In genomic region chr7:105005006-105005405, GRCh38 we compare ENCODE assay signal across 8 cellular contexts. TPM values are rescaled to one million over a fixed set of nuclear protein-coding genes. Genes with fewer than 3 reads are reported as not detected.
A peak's percentile ranks its signal among the peaks of the same experiment; 100 is the strongest.
DNase-seq lines count a peak whose midpoint lies in the region; ATAC-seq and TF ChIP-seq lines count a peak whose summit lies in the region.
"Not testable (repeated sequence)": the region's sequence is repeated elsewhere in the genome, so short reads cannot be mapped to it uniquely, and the experiment has no call there.

No MANE protein-coding gene starts in this region.

- not testable (repeated sequence) for H3K9me2 ChIP-seq in DOHH2 (replicated peaks; ENCODE audit: control insufficient read depth, low read length)

- ATAC-seq in activated T-cell treated with anti-CD3 and anti-CD28 coated beads, Interleukin-2, amount 50 U/mL, for 72 hours (replicated peaks in 1 of 2); central memory CD8-positive, alpha-beta T cell (replicated peaks; ENCODE audit: extremely low read depth, poor library complexity, severe bottlenecking); heart left ventricle; naive B cell (ENCODE audit: low read depth in 2 of 2): not testable (repeated sequence)

- not testable (repeated sequence) for H3F3A ChIP-seq in DOHH2 (ENCODE audit: control insufficient read depth, insufficient read depth)

- TF ChIP-seq POLR2A in heart left ventricle (IDR thresholded peaks at IDR 0.05) = not testable (repeated sequence)

- H3K4me2 ChIP-seq in DOHH2 (ENCODE audit: low read length) = peak overlapping the region; percentile 37; the same call in 1 of the 2 replicates

- peaks cover 67% of the 10 kb centered on the region for H4K20me1 ChIP-seq in DOHH2 (ENCODE audit: control insufficient read depth, insufficient read depth, low read depth, low read length)

- H3K27me3 Mint-ChIP-seq in T-helper 1 cell treated with Interleukin-12 subunit alpha and Interleukin-12 subunit beta and Interleukin-4 antibody, amounts not matched to agents 30 μg/mL and 1 μg/mL, for 36 hours (ENCODE audit: low read depth); activated T-cell treated with anti-CD3 and anti-CD28 coated beads, Interleukin-2, amount 50 U/mL, for 72 hours (ENCODE audit: low read depth); central memory CD8-positive, alpha-beta T cell; naive B cell; type B pancreatic cell: not testable (repeated sequence)

- not testable (repeated sequence) for H3K9me3 Mint-ChIP-seq in T-helper 1 cell treated with Interleukin-12 subunit alpha and Interleukin-12 subunit beta and Interleukin-4 antibody, amounts not matched to agents 30 μg/mL and 1 μg/mL, for 36 hours; activated T-cell treated with anti-CD3 and anti-CD28 coated beads, Interleukin-2, amount 50 U/mL, for 72 hours; central memory CD8-positive, alpha-beta T cell; naive B cell; type B pancreatic cell

- H3K36me3 Mint-ChIP-seq in T-helper 1 cell treated with Interleukin-12 subunit alpha and Interleukin-12 subunit beta and Interleukin-4 antibody, amounts not matched to agents 30 μg/mL and 1 μg/mL, for 36 hours (ENCODE audit: low read depth) = peaks cover 26% of the 10 kb centered on the region
- H3K36me3 Mint-ChIP-seq in activated T-cell treated with anti-CD3 and anti-CD28 coated beads, Interleukin-2, amount 50 U/mL, for 72 hours (ENCODE audit: insufficient read depth in 2 of 2) = peaks cover 6 to 31% of the 10 kb centered on the region in 2 donors
- H3K36me3 Mint-ChIP-seq in central memory CD8-positive, alpha-beta T cell (ENCODE audit: insufficient read depth) = peaks cover 19% of the 10 kb centered on the region
- H3K36me3 Mint-ChIP-seq in naive B cell = peaks cover 14 to 19% of the 10 kb centered on the region in 2 donors
- H3K36me3 Mint-ChIP-seq in type B pancreatic cell = peaks cover 36% of the 10 kb centered on the region

- intact Hi-C loops in heart left ventricle (cut with DNase I) = not testable (repeated sequence)

- H3K4me1 Mint-ChIP-seq in T-helper 1 cell treated with Interleukin-12 subunit alpha and Interleukin-12 subunit beta and Interleukin-4 antibody, amounts not matched to agents 30 μg/mL and 1 μg/mL, for 36 hours (ENCODE audit: low read depth) = peaks cover 60% of the 10 kb centered on the region
- peaks cover 94% of the 10 kb centered on the region for H3K4me1 Mint-ChIP-seq in activated T-cell treated with anti-CD3 and anti-CD28 coated beads, Interleukin-2, amount 50 U/mL, for 72 hours (ENCODE audit: low read depth)
- H3K4me1 Mint-ChIP-seq in central memory CD8-positive, alpha-beta T cell = peaks cover 76% of the 10 kb centered on the region
- H3K4me1 Mint-ChIP-seq in naive B cell (peaks cover 44 to 91% (median 74%) of the 10 kb centered on the region in 3 donors), type B pancreatic cell (ENCODE audit: unreplicated experiment) (peaks cover 61% of the 10 kb centered on the region)

- H3K4me3 Mint-ChIP-seq in T-helper 1 cell treated with Interleukin-12 subunit alpha and Interleukin-12 subunit beta and Interleukin-4 antibody, amounts not matched to agents 30 μg/mL and 1 μg/mL, for 36 hours = peak overlapping the region; percentile 1
- H3K4me3 Mint-ChIP-seq in activated T-cell treated with anti-CD3 and anti-CD28 coated beads, Interleukin-2, amount 50 U/mL, for 72 hours = peak overlapping the region; percentile 9 to 29
- H3K4me3 Mint-ChIP-seq in central memory CD8-positive, alpha-beta T cell = peak overlapping the region; percentile 19
- peak overlapping the region in 5 of 8 donors; percentile 6 to 55 (median 27) for H3K4me3 Mint-ChIP-seq in naive B cell
- H3K4me3 Mint-ChIP-seq in type B pancreatic cell = peak overlapping the region; percentile 8

- not testable (repeated sequence) for H3K27ac Mint-ChIP-seq in T-helper 1 cell treated with Interleukin-12 subunit alpha and Interleukin-12 subunit beta and Interleukin-4 antibody, amounts not matched to agents 30 μg/mL and 1 μg/mL, for 36 hours; central memory CD8-positive, alpha-beta T cell (ENCODE audit: low read depth)
- peak overlapping the region; percentile 48 for H3K27ac Mint-ChIP-seq in activated T-cell treated with anti-CD3 and anti-CD28 coated beads, Interleukin-2, amount 50 U/mL, for 72 hours
- peak overlapping the region in 5 of 6 donors; percentile 35 to 100 (median 90) for H3K27ac Mint-ChIP-seq in naive B cell
- H3K27ac Mint-ChIP-seq in type B pancreatic cell = peak overlapping the region; percentile 80

- H3K4me1 ChIP-seq in DOHH2 (ENCODE audit: control insufficient read depth, low read length) (peaks cover 84% of the 10 kb centered on the region), heart left ventricle (peaks cover 2 to 100% (median 87%) of the 10 kb centered on the region in 12 donors), skeletal muscle tissue (ENCODE audit: control insufficient read depth in 3 of 3, insufficient read depth in 3 of 3, low read length in 3 of 3) (peaks cover 48 to 72% (median 72%) of the 10 kb centered on the region in 3 donors)

- not testable (repeated sequence) for H3K27me3 ChIP-seq in DOHH2 (ENCODE audit: control insufficient read depth, low read length); heart left ventricle; skeletal muscle tissue (ENCODE audit: control insufficient read depth in 3 of 3, insufficient read depth in 3 of 3, low read length in 3 of 3)

- H3K36me3 ChIP-seq in DOHH2 (ENCODE audit: control insufficient read depth, low read length) = peaks cover 97% of the 10 kb centered on the region
- peaks cover 0 to 25% (median 4%) of the 10 kb centered on the region in 9 donors for H3K36me3 ChIP-seq in heart left ventricle
- H3K36me3 ChIP-seq in skeletal muscle tissue (ENCODE audit: control insufficient read depth in 3 of 3, insufficient read depth in 3 of 3, low read length in 3 of 3) = not testable (repeated sequence)

- not testable (repeated sequence) for DNase-seq in activated T-cell treated with anti-CD3 and anti-CD28 coated beads, Interleukin-2, amount 50 U/mL, for 72 hours; central memory CD8-positive, alpha-beta T cell (ENCODE audit: low spot score in 2 of 2); heart left ventricle; naive B cell; type B pancreatic cell (ENCODE audit: extremely low spot score, unreplicated experiment)

- not testable (repeated sequence) for TF ChIP-seq CTCF in DOHH2 (IDR thresholded peaks at IDR 0.05; ENCODE audit: low read depth, low read length, poor library complexity, severe bottlenecking); heart left ventricle (IDR thresholded peaks at IDR 0.05); type B pancreatic cell (conservative IDR thresholded peaks at IDR 0.05)

- not testable (repeated sequence) for H3K9me3 ChIP-seq in DOHH2 (ENCODE audit: control insufficient read depth, insufficient read depth, low read length); heart left ventricle; skeletal muscle tissue (ENCODE audit: control insufficient read depth in 3 of 3, low read length in 3 of 3)

- H3K4me3 ChIP-seq in DOHH2 (ENCODE audit: low read length); heart left ventricle; skeletal muscle tissue (ENCODE audit: low read length in 3 of 3): not testable (repeated sequence)

- not testable (repeated sequence) for H3K9ac ChIP-seq in skeletal muscle tissue (ENCODE audit: low read depth in 1 of 3, low read length in 3 of 3)

- not testable (repeated sequence) for H3K27ac ChIP-seq in DOHH2 (ENCODE audit: low read depth, low read length)
- H3K27ac ChIP-seq in heart left ventricle (peak overlapping the region in 10 of 12 donors; percentile 0 to 79 (median 52)), skeletal muscle tissue (ENCODE audit: low read depth, low read length) (peak overlapping the region; percentile 43)

- not testable (repeated sequence) for H3K79me2 ChIP-seq in DOHH2 (ENCODE audit: control insufficient read depth, low read length)

- 81 to 88% (median 85%) methylated on average over 8 of the region's 8 CpGs for WGBS in heart left ventricle, 4 donors

RNA-seq across cellular contexts. Expression of gene KMT2E, which starts 9.0 kb away (rescaled TPM):
- 100 to 1,000 TPM in 1 of 2 donors, 10 to 100 TPM in 1; 96.4 to 112 TPM for total RNA-seq in activated T-cell treated with anti-CD3 and anti-CD28 coated beads, Interleukin-2, amount 50 U/mL, for 72 hours
- 10 to 100 TPM; 39.3 to 59.5 (median 46.7) TPM for total RNA-seq in heart left ventricle
- 10 to 100 TPM; 17.0 to 20.8 TPM for polyA plus RNA-seq in heart left ventricle
- polyA plus RNA-seq in naive B cell (ENCODE audit: low read depth in 6 of 6) = 100 to 1,000 TPM; 165 to 343 (median 213) TPM
- 59.0 TPM for total RNA-seq in skeletal muscle tissue
- 63.0 and 75.6 TPM in 2 replicates for total RNA-seq in type B pancreatic cell (ENCODE audit: low replicate concordance)
